ENCODE assay signal across 9 cellular contexts in the genomic region with DNA sequence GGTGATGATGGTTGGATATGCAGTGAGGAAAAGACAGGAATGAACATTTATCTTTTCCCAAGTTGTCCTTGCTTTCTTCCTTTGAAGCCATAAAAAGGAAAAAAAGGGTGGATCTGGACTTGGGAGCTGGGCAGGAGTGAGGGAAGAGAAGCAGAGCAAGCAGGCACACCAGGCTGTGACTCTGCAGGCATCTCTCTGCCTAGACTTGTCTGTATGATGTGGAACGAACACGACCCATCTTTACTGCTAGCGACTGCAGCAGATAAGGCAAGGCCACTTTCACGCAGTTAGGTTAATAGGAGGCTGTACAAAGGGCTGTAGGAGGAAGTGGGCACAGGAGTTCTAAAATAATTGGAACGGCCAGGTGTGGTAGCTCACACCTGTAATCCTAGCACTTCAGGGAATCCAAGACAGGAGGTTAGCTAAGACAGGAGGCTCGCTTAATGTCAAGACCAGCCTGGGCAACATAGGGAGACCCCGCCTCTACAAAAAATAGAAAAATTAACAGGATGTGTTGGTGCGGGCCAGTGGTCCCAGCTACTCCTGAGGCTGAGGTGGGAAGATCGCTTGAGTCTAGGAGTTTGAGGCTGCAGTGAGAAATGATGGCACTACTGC. TPM values are rescaled to one million over a fixed set of nuclear protein-coding genes. Genes with fewer than 3 reads are reported as not detected.
DNase-seq lines count a peak whose midpoint lies in the region; ATAC-seq, FAIRE-seq and TF ChIP-seq lines count a peak whose summit lies in the region.
"Had no signal": no experiment of that assay in that cellular context is flagged by ENCODE, and none has a peak within 500 bp of the region (broad histone marks: within the 10 kb centered on the region; RNA-seq: fewer than 3 reads in every experiment).

No MANE protein-coding gene starts in this region.

- H3K27me3 ChIP-seq in bronchial epithelial cell (ENCODE audit: control insufficient read depth, insufficient read depth, low read length) = no peaks in the 10 kb centered on the region
- H3K27me3 ChIP-seq in neural progenitor cell = peaks cover 12% of the 10 kb centered on the region
- no peaks in the 10 kb centered on the region for H3K27me3 ChIP-seq in thyroid gland

- H3K36me3 ChIP-seq in bronchial epithelial cell (ENCODE audit: control insufficient read depth, insufficient read depth, low read length) = no peaks in the 10 kb centered on the region
- H3K36me3 ChIP-seq in neural progenitor cell = no peaks in the 10 kb centered on the region
- H3K36me3 ChIP-seq in thyroid gland = no peaks in the 10 kb centered on the region

- H3K4me2 ChIP-seq in neural progenitor cell = no peak overlapping the region

- peaks cover 37% of the 10 kb centered on the region for H3K79me2 ChIP-seq in neural progenitor cell (ENCODE audit: low read depth)

- H3K9me3 Mint-ChIP-seq in T-helper 1 cell treated with Interleukin-12 subunit alpha and Interleukin-12 subunit beta and Interleukin-4 antibody, amounts not matched to agents 30 μg/mL and 1 μg/mL, for 36 hours = peaks cover 17% of the 10 kb centered on the region
- H3K9me3 Mint-ChIP-seq in neural progenitor cell = peaks cover 16% of the 10 kb centered on the region

- no peak overlapping the region for H3K9ac ChIP-seq in neural progenitor cell

- peaks cover 3% of the 10 kb centered on the region for H3K27me3 Mint-ChIP-seq in T-helper 1 cell treated with Interleukin-12 subunit alpha and Interleukin-12 subunit beta and Interleukin-4 antibody, amounts not matched to agents 30 μg/mL and 1 μg/mL, for 36 hours (ENCODE audit: low read depth)
- peaks cover 6% of the 10 kb centered on the region for H3K27me3 Mint-ChIP-seq in neural progenitor cell (ENCODE audit: insufficient read depth, low read depth)

- H3K36me3 Mint-ChIP-seq in T-helper 1 cell treated with Interleukin-12 subunit alpha and Interleukin-12 subunit beta and Interleukin-4 antibody, amounts not matched to agents 30 μg/mL and 1 μg/mL, for 36 hours (ENCODE audit: low read depth) = peaks cover 1% of the 10 kb centered on the region
- H3K36me3 Mint-ChIP-seq in neural progenitor cell = peaks cover 1% of the 10 kb centered on the region

- no peak for TF ChIP-seq CTCF in bronchial epithelial cell (IDR thresholded peaks at IDR 0.05; ENCODE audit: insufficient read depth, low read length, severe bottlenecking)
- TF ChIP-seq CTCF in neural progenitor cell (IDR thresholded peaks at IDR 0.05) = no peak
- TF ChIP-seq CTCF in thyroid gland (IDR thresholded peaks at IDR 0.05) = no peak

- no peaks in the 10 kb centered on the region for H3K9me3 ChIP-seq in neural progenitor cell (ENCODE audit: low read depth)
- H3K9me3 ChIP-seq in thyroid gland = no peaks in the 10 kb centered on the region

- DNase-seq in T-helper 1 cell (no peak), NCI-H146 (lab: John Stamatoyannopoulos, UW) (peak; percentile 58), bronchial epithelial cell (ENCODE audit: low read depth) (peak; percentile 45), neural progenitor cell (ENCODE audit: low spot score) (no peak), thyroid gland (no peak), HK-2 (ENCODE audit: unreplicated experiment) (no peak)
- DNase-seq: ACHN had no signal

- FAIRE-seq in bronchial epithelial cell (lab: Jason Lieb, UNC) = no peak

- intact Hi-C loops in thyroid gland (cut with DNase I) = no loop called here

- H3F3A ChIP-seq in neural progenitor cell (ENCODE audit: low read depth) = peaks cover 17% of the 10 kb centered on the region

- ATAC-seq in GM19463 (IDR thresholded peaks at IDR 0.05; ENCODE audit: unreplicated experiment) = no peak

- H3K4me1 ChIP-seq in neural progenitor cell = peaks cover 23% of the 10 kb centered on the region
- H3K4me1 ChIP-seq in thyroid gland = peaks cover 14 to 19% of the 10 kb centered on the region in 2 donors

- peak overlapping the region; percentile 87 for H3K4me3 Mint-ChIP-seq in T-helper 1 cell treated with Interleukin-12 subunit alpha and Interleukin-12 subunit beta and Interleukin-4 antibody, amounts not matched to agents 30 μg/mL and 1 μg/mL, for 36 hours
- H3K4me3 Mint-ChIP-seq in neural progenitor cell = peak overlapping the region; percentile 91

- H4K20me1 ChIP-seq in neural progenitor cell (ENCODE audit: low read depth) = peaks cover 31% of the 10 kb centered on the region

- H3K4me3 ChIP-seq in bronchial epithelial cell (ENCODE audit: low read depth, low read length) = no peak overlapping the region
- no peak overlapping the region for H3K4me3 ChIP-seq in neural progenitor cell
- no peak overlapping the region for H3K4me3 ChIP-seq in thyroid gland (replicated peaks in 1 of 3)

- H3K4me1 Mint-ChIP-seq in T-helper 1 cell treated with Interleukin-12 subunit alpha and Interleukin-12 subunit beta and Interleukin-4 antibody, amounts not matched to agents 30 μg/mL and 1 μg/mL, for 36 hours (ENCODE audit: low read depth) = peaks cover 35% of the 10 kb centered on the region
- H3K4me1 Mint-ChIP-seq in neural progenitor cell = peaks cover 12% of the 10 kb centered on the region

- 89 to 92% methylated on average over 9 of the region's 9 CpGs for WGBS in thyroid gland, 2 donors

- TF ChIP-seq POLR2A in thyroid gland (IDR thresholded peaks at IDR 0.05) = no peak

- peak overlapping the region; percentile 55 for H3K27ac Mint-ChIP-seq in T-helper 1 cell treated with Interleukin-12 subunit alpha and Interleukin-12 subunit beta and Interleukin-4 antibody, amounts not matched to agents 30 μg/mL and 1 μg/mL, for 36 hours
- no peak overlapping the region for H3K27ac Mint-ChIP-seq in neural progenitor cell

- H3K27ac ChIP-seq in neural progenitor cell (no peak overlapping the region), thyroid gland (no peak overlapping the region)

- no peak overlapping the region for H2AFZ ChIP-seq in neural progenitor cell (replicated peaks)

RNA-seq across cellular contexts. Expression of a gene that starts 1.0 kb away (rescaled TPM):
- total RNA-seq in bronchial epithelial cell (101 and 112 TPM in 2 replicates), neural progenitor cell (ENCODE audit: low replicate concordance) (60.7 and 94.7 TPM in 2 replicates), thyroid gland (10 to 100 TPM; 84.8 to 91.2 (median 86.3) TPM)

Comparison
In these comparisons a context has a peak if more than half of its experiments do, and no peak if none do; other contexts are left out.
1. DNase-seq: peak in NCI-H146 (single experiment) and bronchial epithelial cell (single experiment); none in T-helper 1 cell (0 of 5), neural progenitor cell (single experiment), thyroid gland (0 of 2) and HK-2 (single experiment).